In the genomic region with DNA sequence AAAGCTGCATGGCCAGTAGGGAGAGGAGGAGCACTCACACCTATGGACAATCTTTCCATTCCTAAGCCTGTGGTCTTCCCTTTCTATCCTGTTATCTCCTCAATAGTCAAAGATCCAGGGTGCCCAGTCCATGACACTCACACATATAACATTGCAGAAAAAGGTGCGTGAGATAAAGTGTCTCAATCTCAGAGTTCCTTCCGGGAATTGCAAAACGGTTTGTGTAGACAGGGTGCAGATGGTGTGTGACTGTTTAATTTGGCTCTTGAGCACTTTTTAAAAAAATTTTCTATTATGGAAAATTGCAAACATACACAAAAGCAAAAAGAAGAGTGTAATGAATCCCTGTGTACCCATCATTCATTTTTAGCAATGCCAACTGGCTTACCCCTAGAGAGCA, we compare ENCODE assay signal across 22 cellular contexts.
"Had no signal": no experiment of that assay in that cellular context is flagged by ENCODE, and none has a peak within 500 bp of the region (broad histone marks: within the 10 kb centered on the region; RNA-seq: fewer than 3 reads in every experiment).

No MANE protein-coding gene starts in this region.

- H3K27me3 Mint-ChIP-seq: activated CD4-positive, alpha-beta memory T cell treated with anti-CD3 and anti-CD28 coated beads, Interleukin-2, amount 10 ng/mL, durations not matched to agents 7 days and 5 days; activated naive CD4-positive, alpha-beta T cell treated with anti-CD3 and anti-CD28 coated beads, Interleukin-2, amount 10 ng/mL, durations not matched to agents 7 days and 5 days; stimulated activated naive CD8-positive, alpha-beta T cell treated with anti-CD3 and anti-CD28 coated beads, Interleukin-15, amount 100 ng/mL, for 72 hours had no signal

- ATAC-seq: activated T-cell treated with anti-CD3 and anti-CD28 coated beads, Interleukin-2, amount 50 U/mL, for 72 hours; foreskin keratinocyte; lower lobe of right lung; mucosa of descending colon; sciatic nerve; stimulated activated effector memory CD8-positive, alpha-beta T cell treated with anti-CD3 and anti-CD28 coated beads, Interleukin-12 subunit alpha, Interleukin-12 subunit beta, amount 100 ng/mL, for 72 hours; stimulated activated naive CD8-positive, alpha-beta T cell treated with anti-CD3 and anti-CD28 coated beads, Interleukin-15, amount 100 ng/mL, for 72 hours had no signal

- H3K4me1 Mint-ChIP-seq: activated CD4-positive, alpha-beta memory T cell treated with anti-CD3 and anti-CD28 coated beads, Interleukin-2, amount 10 ng/mL, durations not matched to agents 7 days and 5 days; activated naive CD4-positive, alpha-beta T cell treated with anti-CD3 and anti-CD28 coated beads, Interleukin-2, amount 10 ng/mL, durations not matched to agents 7 days and 5 days; stimulated activated effector memory CD8-positive, alpha-beta T cell treated with anti-CD3 and anti-CD28 coated beads, Interleukin-12 subunit alpha, Interleukin-12 subunit beta, amount 100 ng/mL, for 72 hours; stimulated activated naive CD8-positive, alpha-beta T cell treated with anti-CD3 and anti-CD28 coated beads, Interleukin-15, amount 100 ng/mL, for 72 hours had no signal

- H3K4me3 ChIP-seq: lower lobe of right lung, mucosa of descending colon, tibial nerve had no signal

- FAIRE-seq: endometrium, kidney, small intestine had no signal

- H3K9me3 Mint-ChIP-seq: activated CD4-positive, alpha-beta memory T cell treated with anti-CD3 and anti-CD28 coated beads, Interleukin-2, amount 10 ng/mL, durations not matched to agents 7 days and 5 days; stimulated activated effector memory CD8-positive, alpha-beta T cell treated with anti-CD3 and anti-CD28 coated beads, Interleukin-12 subunit alpha, Interleukin-12 subunit beta, amount 100 ng/mL, for 72 hours had no signal

- H3K27ac Mint-ChIP-seq: activated CD4-positive, alpha-beta memory T cell treated with anti-CD3 and anti-CD28 coated beads, Interleukin-2, amount 10 ng/mL, durations not matched to agents 7 days and 5 days; activated naive CD4-positive, alpha-beta T cell treated with anti-CD3 and anti-CD28 coated beads, Interleukin-2, amount 10 ng/mL, durations not matched to agents 7 days and 5 days; activated T-cell treated with anti-CD3 and anti-CD28 coated beads, Interleukin-2, amount 50 U/mL, for 72 hours; stimulated activated effector memory CD8-positive, alpha-beta T cell treated with anti-CD3 and anti-CD28 coated beads, Interleukin-12 subunit alpha, Interleukin-12 subunit beta, amount 100 ng/mL, for 72 hours; stimulated activated naive CD8-positive, alpha-beta T cell treated with anti-CD3 and anti-CD28 coated beads, Interleukin-15, amount 100 ng/mL, for 72 hours had no signal

- H3K36me3 ChIP-seq: lower lobe of right lung, tibial nerve had no signal

- H3K4me1 ChIP-seq: foreskin keratinocyte, lower lobe of right lung, tibial nerve had no signal

- DNase-seq: activated CD4-positive, alpha-beta memory T cell treated with anti-CD3 and anti-CD28 coated beads, Interleukin-2, amount 10 ng/mL, durations not matched to agents 7 days and 5 days; activated CD4-positive, alpha-beta T cell treated with anti-CD3 and anti-CD28 coated beads for 48 hours; activated CD4-positive, CD25-positive, alpha-beta regulatory T cell; activated effector memory CD4-positive, alpha-beta T cell treated with Interleukin-2 at 50 U/mL for 16 hours; activated naive CD4-positive, alpha-beta T cell treated with anti-CD3 and anti-CD28 coated beads, Interleukin-2, amount 10 ng/mL, durations not matched to agents 7 days and 5 days; activated T-cell treated with anti-CD3 and anti-CD28 coated beads, Interleukin-2, amount 50 U/mL, for 72 hours; amygdala; cerebellar nuclear complex; cortex of kidney; foreskin keratinocyte; kidney; lower lobe of right lung; mesendoderm; mucosa of descending colon; nucleus accumbens; small intestine; stimulated activated CD4-positive, alpha-beta T cell treated with anti-CD3 and anti-CD28 coated beads, Interleukin-2, amount 100 ng/mL, for 24 hours; stimulated activated naive CD8-positive, alpha-beta T cell treated with anti-CD3 and anti-CD28 coated beads, Interleukin-15, amount 100 ng/mL, for 72 hours had no signal

- H3K9me3 ChIP-seq: lower lobe of right lung had no signal

- H3K27ac ChIP-seq: foreskin keratinocyte, lower lobe of right lung, tibial nerve had no signal

- H3K27me3 ChIP-seq: foreskin keratinocyte, tibial nerve had no signal

- H3K36me3 Mint-ChIP-seq: activated naive CD4-positive, alpha-beta T cell treated with anti-CD3 and anti-CD28 coated beads, Interleukin-2, amount 10 ng/mL, durations not matched to agents 7 days and 5 days; stimulated activated effector memory CD8-positive, alpha-beta T cell treated with anti-CD3 and anti-CD28 coated beads, Interleukin-12 subunit alpha, Interleukin-12 subunit beta, amount 100 ng/mL, for 72 hours had no signal

- H3K4me3 Mint-ChIP-seq: activated CD4-positive, alpha-beta memory T cell treated with anti-CD3 and anti-CD28 coated beads, Interleukin-2, amount 10 ng/mL, durations not matched to agents 7 days and 5 days; activated naive CD4-positive, alpha-beta T cell treated with anti-CD3 and anti-CD28 coated beads, Interleukin-2, amount 10 ng/mL, durations not matched to agents 7 days and 5 days; activated T-cell treated with anti-CD3 and anti-CD28 coated beads, Interleukin-2, amount 50 U/mL, for 72 hours; stimulated activated effector memory CD8-positive, alpha-beta T cell treated with anti-CD3 and anti-CD28 coated beads, Interleukin-12 subunit alpha, Interleukin-12 subunit beta, amount 100 ng/mL, for 72 hours; stimulated activated naive CD8-positive, alpha-beta T cell treated with anti-CD3 and anti-CD28 coated beads, Interleukin-15, amount 100 ng/mL, for 72 hours had no signal
